Comparison of ENCODE assay signal across 20 cellular contexts in genomic region chr2:11564864-11565567, GRCh38. TPM values are rescaled to one million over a fixed set of nuclear protein-coding genes. Genes with fewer than 3 reads are reported as not detected.
DNase-seq lines count a peak whose midpoint lies in the region; ATAC-seq, FAIRE-seq and TF ChIP-seq lines count a peak whose summit lies in the region.
"Had no signal": no experiment of that assay in that cellular context is flagged by ENCODE, and none has a peak within 500 bp of the region (broad histone marks: within the 10 kb centered on the region; RNA-seq: fewer than 3 reads in every experiment).

No MANE protein-coding gene starts in this region.

- no peak overlapping the region for H3K27ac Mint-ChIP-seq in CD8-positive, alpha-beta memory T cell
- no peak overlapping the region for H3K27ac Mint-ChIP-seq in activated naive CD8-positive, alpha-beta T cell treated with anti-CD3 and anti-CD28 coated beads, Interleukin-2, amount 50 U/mL, for 24 hours

- intact Hi-C loops in kidney (cut with DNase I) (no loop called here), Right ventricle myocardium inferior (cut with DNase I) (no loop called here)

- no peaks in the 10 kb centered on the region for H3K79me2 ChIP-seq in trophoblast cell (ENCODE audit: control insufficient read depth, insufficient read depth, low read length, poor library complexity)

- ATAC-seq in Right ventricle myocardium inferior (no peak), GM18907 (IDR thresholded peaks at IDR 0.05; ENCODE audit: unreplicated experiment) (no peak)
- ATAC-seq in activated naive CD8-positive, alpha-beta T cell treated with anti-CD3 and anti-CD28 coated beads, Interleukin-2, amount 50 U/mL, for 24 hours = no peak

- H3K4me1 Mint-ChIP-seq in CD8-positive, alpha-beta memory T cell = no peaks in the 10 kb centered on the region
- H3K4me1 Mint-ChIP-seq in activated naive CD8-positive, alpha-beta T cell treated with anti-CD3 and anti-CD28 coated beads, Interleukin-2, amount 50 U/mL, for 24 hours = no peaks in the 10 kb centered on the region

- no peak for FAIRE-seq in kidney (lab: Jason Lieb, UNC)
- FAIRE-seq: RCC 7860 had no signal

- no peaks in the 10 kb centered on the region for H3K9me3 ChIP-seq in kidney (ENCODE audit: control insufficient read depth in 1 of 2, low read length in 2 of 2)
- H3K9me3 ChIP-seq in trophoblast cell (ENCODE audit: insufficient read depth, low read depth, low read length) = peaks cover 2% of the 10 kb centered on the region
- no peaks in the 10 kb centered on the region for H3K9me3 ChIP-seq in CD8-positive, alpha-beta memory T cell (ENCODE audit: low read length)
- H3K9me3 ChIP-seq: HAP-1, SK-N-SH had no signal

- H3K4me3 Mint-ChIP-seq in CD8-positive, alpha-beta memory T cell = no peak overlapping the region
- no peak overlapping the region for H3K4me3 Mint-ChIP-seq in activated naive CD8-positive, alpha-beta T cell treated with anti-CD3 and anti-CD28 coated beads, Interleukin-2, amount 50 U/mL, for 24 hours

- H3K4me3 ChIP-seq in kidney (ENCODE audit: low read length in 2 of 2) (no peak overlapping the region), trophoblast cell (ENCODE audit: low read depth, low read length) (no peak overlapping the region)
- H3K4me3 ChIP-seq in CD8-positive, alpha-beta memory T cell (ENCODE audit: low read length) = no peak overlapping the region
- H3K4me3 ChIP-seq: HAP-1 had no signal

- no peak overlapping the region for H3K27ac ChIP-seq in kidney (ENCODE audit: low read depth in 2 of 2, low read length in 2 of 2)
- no peak overlapping the region for H3K27ac ChIP-seq in trophoblast cell (ENCODE audit: low read depth, low read length)
- no peak overlapping the region for H3K27ac ChIP-seq in CD8-positive, alpha-beta memory T cell (ENCODE audit: low read depth, low read length)

- no peak for TF ChIP-seq CTCF in kidney (IDR thresholded peaks at IDR 0.05; ENCODE audit: borderline replicate concordance, extremely low read depth, insufficient read depth)

- peak overlapping the region; percentile 18 for H2AK5ac ChIP-seq in trophoblast cell (ENCODE audit: low read length)

- H2BK12ac ChIP-seq in trophoblast cell (ENCODE audit: low read length) = no peak overlapping the region

- H3K9me3 Mint-ChIP-seq in CD8-positive, alpha-beta memory T cell = no peaks in the 10 kb centered on the region
- H3K9me3 Mint-ChIP-seq in activated naive CD8-positive, alpha-beta T cell treated with anti-CD3 and anti-CD28 coated beads, Interleukin-2, amount 50 U/mL, for 24 hours = no peaks in the 10 kb centered on the region

- H3K4me1 ChIP-seq in kidney (ENCODE audit: control insufficient read depth in 1 of 2, insufficient read depth in 1 of 2, low read depth in 1 of 2, low read length in 2 of 2) (no peaks in the 10 kb centered on the region), trophoblast cell (ENCODE audit: control insufficient read depth in 1 of 2, insufficient read depth in 2 of 2, low read length in 2 of 2) (peaks cover under 1 to 5% of the 10 kb centered on the region in 2 experiments)
- no peaks in the 10 kb centered on the region for H3K4me1 ChIP-seq in CD8-positive, alpha-beta memory T cell (ENCODE audit: insufficient read depth, low read length)
- H3K4me1 ChIP-seq: HAP-1 had no signal

- H3K79me1 ChIP-seq in trophoblast cell (ENCODE audit: low read length) = no peaks in the 10 kb centered on the region

- H3K36me3 ChIP-seq in kidney (ENCODE audit: control insufficient read depth in 1 of 2, insufficient read depth in 2 of 2, low read length in 2 of 2) (no peaks in the 10 kb centered on the region), trophoblast cell (ENCODE audit: control insufficient read depth in 1 of 2, insufficient read depth in 2 of 2, low read length in 2 of 2) (peaks cover 0 to 5% of the 10 kb centered on the region in 2 experiments)
- no peaks in the 10 kb centered on the region for H3K36me3 ChIP-seq in CD8-positive, alpha-beta memory T cell (ENCODE audit: insufficient read depth, low read length)
- H3K36me3 ChIP-seq: HAP-1 had no signal

- no peak overlapping the region for H4K8ac ChIP-seq in trophoblast cell (ENCODE audit: low read depth, low read length)

- H3K14ac ChIP-seq in trophoblast cell (ENCODE audit: low read length) = no peak overlapping the region

- POLR2A ChIA-PET in CD8-positive, alpha-beta memory T cell (lab: Charles Lee) = no interaction called here

- H2BK120ac ChIP-seq in trophoblast cell (ENCODE audit: insufficient read depth, low read length, poor library complexity) = no peak overlapping the region

- no peaks in the 10 kb centered on the region for H3K36me3 Mint-ChIP-seq in CD8-positive, alpha-beta memory T cell
- no peaks in the 10 kb centered on the region for H3K36me3 Mint-ChIP-seq in activated naive CD8-positive, alpha-beta T cell treated with anti-CD3 and anti-CD28 coated beads, Interleukin-2, amount 50 U/mL, for 24 hours (ENCODE audit: low read depth)

- H3K27me3 Mint-ChIP-seq in CD8-positive, alpha-beta memory T cell = peaks cover under 1 to 1% of the 10 kb centered on the region in 2 donors
- peaks cover 2% of the 10 kb centered on the region for H3K27me3 Mint-ChIP-seq in activated naive CD8-positive, alpha-beta T cell treated with anti-CD3 and anti-CD28 coated beads, Interleukin-2, amount 50 U/mL, for 24 hours

- no peak overlapping the region for H3K18ac ChIP-seq in trophoblast cell (ENCODE audit: low read length)

- CTCF ChIA-PET in CD8-positive, alpha-beta memory T cell (lab: Charles Lee) = no interaction called here

- DNase-seq in RPMI8226 (peak; percentile 41), kidney (peak; percentile 55), trophoblast cell (no peak), Right ventricle myocardium inferior (ENCODE audit: missing footprints) (no peak)
- DNase-seq in CD8-positive, alpha-beta memory T cell = no peak
- DNase-seq in activated naive CD8-positive, alpha-beta T cell treated with anti-CD3 and anti-CD28 coated beads, Interleukin-2, amount 50 U/mL, for 24 hours = no peak
- DNase-seq: ACHN, C1 segment of cervical spinal cord, DMS79, KG1, NCI-H1417, NCI-H187, NCI-H2107, NCI-H510A, NCI-H748 treated with DMSO at 0.1 percent for 48 hours, SHP77 treated with DMSO at 0.1 percent for 48 hours, SK-N-SH had no signal

- no peak overlapping the region for H3K4me2 ChIP-seq in trophoblast cell (ENCODE audit: low read length)
- H3K4me2 ChIP-seq: SK-N-SH had no signal

- H4K91ac ChIP-seq in trophoblast cell (ENCODE audit: low read depth, low read length) = no peak overlapping the region

- no peak overlapping the region for H2BK5ac ChIP-seq in trophoblast cell (ENCODE audit: low read depth, low read length, poor library complexity)

- H3K4ac ChIP-seq in trophoblast cell (ENCODE audit: low read depth, low read length) = no peak overlapping the region

- H2AFZ ChIP-seq in trophoblast cell (ENCODE audit: insufficient read depth, low read length, poor library complexity) = no peak overlapping the region

- no peak overlapping the region for H3K9ac ChIP-seq in kidney (ENCODE audit: low read length in 2 of 2)
- no peak overlapping the region for H3K9ac ChIP-seq in trophoblast cell (ENCODE audit: low read length)
- H3K9ac ChIP-seq: SK-N-SH had no signal

- no peak overlapping the region for H3K23ac ChIP-seq in trophoblast cell (ENCODE audit: low read length)

- H4K12ac ChIP-seq in trophoblast cell (ENCODE audit: low read depth, low read length) = no peak overlapping the region

- H3K27me3 ChIP-seq in trophoblast cell (ENCODE audit: insufficient read depth, low read length) = no peaks in the 10 kb centered on the region
- H3K27me3 ChIP-seq in CD8-positive, alpha-beta memory T cell (ENCODE audit: insufficient read depth, low read length, poor library complexity, severe bottlenecking) = no peaks in the 10 kb centered on the region

- no CpG with 5 or more reads among the region's 6 CpGs for WGBS in trophoblast cell (ENCODE audit: extremely low coverage, insufficient coverage, insufficient read length)

RNA-seq across cellular contexts. Expression of gene GREB1, which starts 31.2 kb away (rescaled TPM):
- total RNA-seq in kidney (0.98 TPM), Right ventricle myocardium inferior (11.4 TPM)
- 1.8 TPM for polyA plus RNA-seq in kidney (ENCODE audit: insufficient read depth, low read depth, low replicate concordance)
- polyA plus RNA-seq in trophoblast cell (2013) = 3.2 and 4.1 TPM in 2 replicates
- under 1 TPM; 0.55 to 0.94 TPM for total RNA-seq in CD8-positive, alpha-beta memory T cell
- polyA plus RNA-seq in CD8-positive, alpha-beta memory T cell = 0.16 TPM

Comparison
In these comparisons a context has a peak if more than half of its experiments do, and no peak if none do; other contexts are left out.
1. DNase-seq: peak in RPMI8226 (single experiment) and kidney (single experiment); none in trophoblast cell (0 of 2), Right ventricle myocardium inferior (single experiment), CD8-positive, alpha-beta memory T cell (0 of 5) and activated naive CD8-positive, alpha-beta T cell treated with anti-CD3 and anti-CD28 coated beads, Interleukin-2, amount 50 U/mL, for 24 hours (single experiment).